ENCODE assay signal across 13 cellular contexts in the genomic region with DNA sequence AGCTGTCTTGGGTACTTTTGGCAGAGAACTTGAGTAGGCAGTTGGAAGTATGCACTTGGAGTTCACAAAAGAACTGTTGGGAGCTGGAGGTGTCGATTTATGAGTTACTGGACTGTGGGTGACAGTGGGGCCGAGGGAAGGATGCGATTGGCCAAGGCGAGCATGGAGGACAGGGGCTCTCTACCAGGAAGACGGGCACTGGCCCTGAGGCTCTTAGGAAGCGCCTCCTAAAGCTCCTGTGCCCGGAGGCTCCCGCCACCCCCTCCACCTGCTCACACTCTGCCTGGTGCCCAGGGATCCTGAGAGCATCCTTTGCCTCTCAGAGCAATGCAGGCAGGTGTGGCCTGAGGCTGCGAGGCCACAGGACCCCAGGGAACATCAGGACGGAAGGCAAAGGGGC.
DNase-seq lines count a peak whose midpoint lies in the region; ATAC-seq and TF ChIP-seq lines count a peak whose summit lies in the region.
"Had no signal": no experiment of that assay in that cellular context is flagged by ENCODE, and none has a peak within 500 bp of the region (broad histone marks: within the 10 kb centered on the region; RNA-seq: fewer than 3 reads in every experiment).

No MANE protein-coding gene starts in this region.

- no peak for DNase-seq in activated T-cell treated with anti-CD3 and anti-CD28 coated beads, Interleukin-2, amount 50 U/mL, for 24 hours
- DNase-seq in activated T-cell treated with anti-CD3 and anti-CD28 coated beads, Interleukin-2, amount 50 U/mL, for 48 hours, result no peak
- no peak for DNase-seq in activated CD8-positive, alpha-beta T cell treated with anti-CD3 and anti-CD28 coated beads, Interleukin-2, amount 10 ng/mL, durations not matched to agents 7 days and 5 days
- DNase-seq in thoracic aorta (ENCODE audit: low spot score) (no peak), GM20000 (ENCODE audit: low spot score) (no peak), NCI-H510A treated with DMSO at 0.1 percent for 48 hours (lab: John Stamatoyannopoulos, UW) (no peak)
- DNase-seq: ACHN; activated CD4-positive, CD25-positive, alpha-beta regulatory T cell; NCI-H1105 treated with DMSO at 0.1 percent for 48 hours; SIG-M5 had no signal

- TF ChIP-seq POLR2A in gastroesophageal sphincter (IDR thresholded peaks at IDR 0.05), result no peak

- TF ChIP-seq CTCF in gastroesophageal sphincter (IDR thresholded peaks at IDR 0.05) (no peak), thoracic aorta (IDR thresholded peaks at IDR 0.05) (no peak), GM20000 (IDR thresholded peaks at IDR 0.05; ENCODE audit: extremely low read depth, missing control alignments) (no peak)

- no peaks in the 10 kb centered on the region for H3K9me3 Mint-ChIP-seq in activated T-cell treated with anti-CD3 and anti-CD28 coated beads, Interleukin-2, amount 50 U/mL, for 24 hours
- peaks cover 1% of the 10 kb centered on the region for H3K9me3 Mint-ChIP-seq in activated CD8-positive, alpha-beta T cell treated with anti-CD3 and anti-CD28 coated beads, Interleukin-2, amount 10 ng/mL, durations not matched to agents 7 days and 5 days (ENCODE audit: insufficient read depth)

- H3K4me1 ChIP-seq in gastroesophageal sphincter, result peaks cover 5 to 71% (median 19%) of the 10 kb centered on the region in 3 donors
- peaks cover 41 to 69% of the 10 kb centered on the region in 2 donors for H3K4me1 ChIP-seq in thoracic aorta (ENCODE audit: control insufficient read depth in 1 of 2, low read depth in 2 of 2)

- H3K27ac ChIP-seq in gastroesophageal sphincter (peak overlapping the region; percentile 30 to 75 (median 66)), thoracic aorta (peak overlapping the region; percentile 78 to 90)

- H3K36me3 ChIP-seq in gastroesophageal sphincter (peaks cover 0 to 29% of the 10 kb centered on the region in 2 donors), thoracic aorta (no peaks in the 10 kb centered on the region)

- peaks cover 78% of the 10 kb centered on the region for H3K36me3 Mint-ChIP-seq in activated T-cell treated with anti-CD3 and anti-CD28 coated beads, Interleukin-2, amount 50 U/mL, for 24 hours (ENCODE audit: low read depth)
- H3K36me3 Mint-ChIP-seq in activated CD8-positive, alpha-beta T cell treated with anti-CD3 and anti-CD28 coated beads, Interleukin-2, amount 10 ng/mL, durations not matched to agents 7 days and 5 days (ENCODE audit: low read depth), result peaks cover 78% of the 10 kb centered on the region

- H3K27me3 ChIP-seq in gastroesophageal sphincter (no peaks in the 10 kb centered on the region), thoracic aorta (replicated peaks; ENCODE audit: insufficient read depth) (no peaks in the 10 kb centered on the region)

- H3K27me3 Mint-ChIP-seq in activated T-cell treated with anti-CD3 and anti-CD28 coated beads, Interleukin-2, amount 50 U/mL, for 24 hours, result no peaks in the 10 kb centered on the region
- no peaks in the 10 kb centered on the region for H3K27me3 Mint-ChIP-seq in activated CD8-positive, alpha-beta T cell treated with anti-CD3 and anti-CD28 coated beads, Interleukin-2, amount 10 ng/mL, durations not matched to agents 7 days and 5 days (ENCODE audit: low read depth)

- H3K4me3 Mint-ChIP-seq in activated T-cell treated with anti-CD3 and anti-CD28 coated beads, Interleukin-2, amount 50 U/mL, for 24 hours, result no peak overlapping the region
- peak overlapping the region; percentile 23 for H3K4me3 Mint-ChIP-seq in activated CD8-positive, alpha-beta T cell treated with anti-CD3 and anti-CD28 coated beads, Interleukin-2, amount 10 ng/mL, durations not matched to agents 7 days and 5 days

- CTCF ChIA-PET in activated CD8-positive, alpha-beta T cell treated with anti-CD3 and anti-CD28 coated beads, Interleukin-2, amount 10 ng/mL, durations not matched to agents 7 days and 5 days (lab: Charles Lee), result interaction anchor here (0.7 to 3.4 kb wide), 13 partner anchors 16 to 287 kb away, joined by 3 to 19 read pairs (median 4); no protein-coding TSS in a partner anchor

- no peak for ATAC-seq in activated CD8-positive, alpha-beta T cell treated with anti-CD3 and anti-CD28 coated beads, Interleukin-2, amount 10 ng/mL, durations not matched to agents 7 days and 5 days
- no peak for ATAC-seq in gastroesophageal sphincter
- ATAC-seq in thoracic aorta (ENCODE audit: insufficient number of reproducible peaks, low FRiP score, low read depth), result no peak
- ATAC-seq in GM21447 (IDR thresholded peaks at IDR 0.05; ENCODE audit: unreplicated experiment), result no peak

- TF ChIP-seq EP300 in gastroesophageal sphincter (IDR thresholded peaks at IDR 0.05), result no peak

- peak overlapping the region; percentile 100 for H3K27ac Mint-ChIP-seq in activated T-cell treated with anti-CD3 and anti-CD28 coated beads, Interleukin-2, amount 50 U/mL, for 24 hours
- peak overlapping the region; percentile 93 for H3K27ac Mint-ChIP-seq in activated CD8-positive, alpha-beta T cell treated with anti-CD3 and anti-CD28 coated beads, Interleukin-2, amount 10 ng/mL, durations not matched to agents 7 days and 5 days

- POLR2A ChIA-PET in activated CD8-positive, alpha-beta T cell treated with anti-CD3 and anti-CD28 coated beads, Interleukin-2, amount 10 ng/mL, durations not matched to agents 7 days and 5 days (lab: Charles Lee), result interaction anchor here (0.7 to 4.1 kb wide), 9 partner anchors 10 to 69 kb away, joined by 3 to 28 read pairs (median 4); a partner anchor contains a TSS

- WGBS in gastroesophageal sphincter (ENCODE audit: low coverage in 1 of 2), 2 donors, result 80 to 88% methylated on average over 4 to 8 of the region's 10 CpGs

- H3K4me1 Mint-ChIP-seq in activated T-cell treated with anti-CD3 and anti-CD28 coated beads, Interleukin-2, amount 50 U/mL, for 24 hours (ENCODE audit: low read depth), result peaks cover 74% of the 10 kb centered on the region
- H3K4me1 Mint-ChIP-seq in activated CD8-positive, alpha-beta T cell treated with anti-CD3 and anti-CD28 coated beads, Interleukin-2, amount 10 ng/mL, durations not matched to agents 7 days and 5 days (ENCODE audit: low read depth), result peaks cover 79% of the 10 kb centered on the region

- no peak overlapping the region for H3K4me3 ChIP-seq in gastroesophageal sphincter
- no peak overlapping the region for H3K4me3 ChIP-seq in thoracic aorta
- H3K4me3 ChIP-seq: lung had no signal

- H3K9me3 ChIP-seq in gastroesophageal sphincter (no peaks in the 10 kb centered on the region), thoracic aorta (no peaks in the 10 kb centered on the region)
